ENCODE assay signal across 8 cellular contexts in the genomic region with DNA sequence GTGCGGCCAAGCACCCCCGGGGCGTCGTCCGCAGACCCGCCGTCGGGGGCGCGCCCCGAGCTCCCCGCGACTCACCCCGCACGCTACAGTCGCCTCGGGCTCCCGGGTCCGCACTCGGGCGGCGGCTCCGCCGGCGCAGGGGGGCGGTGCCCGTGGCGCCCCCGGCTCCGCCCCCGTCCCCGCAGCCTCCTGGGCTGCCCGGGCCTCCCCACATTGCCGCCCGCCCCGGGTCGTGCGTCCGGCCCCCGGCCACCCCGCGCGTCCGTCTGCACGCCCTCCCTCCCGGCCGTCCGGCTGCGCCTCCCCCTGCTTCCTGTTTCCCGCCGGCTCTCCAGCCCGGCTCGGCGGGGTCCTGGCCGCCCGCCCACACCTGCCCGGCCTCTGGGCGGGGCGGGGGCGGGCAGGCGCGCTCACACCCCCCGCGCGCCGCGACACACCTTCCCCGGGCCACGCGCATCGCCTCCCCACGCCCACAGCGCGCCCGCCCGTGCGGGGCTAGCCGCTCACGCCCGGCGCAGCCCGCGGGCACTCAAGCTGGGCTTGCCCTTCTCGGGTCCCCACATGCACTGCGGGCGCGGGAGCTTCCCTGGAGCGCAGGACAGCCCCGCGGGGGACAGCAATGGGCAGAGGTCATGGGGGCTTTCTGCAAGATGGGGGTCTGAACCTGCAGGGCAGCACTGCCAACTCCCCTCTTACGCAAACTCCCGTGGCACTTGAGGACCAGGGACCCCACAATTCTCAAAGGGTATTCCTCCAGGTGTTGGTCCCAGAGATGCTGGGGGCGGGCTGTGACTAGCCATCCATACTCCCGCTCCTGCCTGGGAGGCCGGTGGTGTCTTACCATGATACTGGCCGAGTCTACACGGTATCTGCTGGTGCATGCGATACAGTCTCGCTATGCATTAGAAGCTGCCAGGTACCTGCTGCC. TPM values are rescaled to one million over a fixed set of nuclear protein-coding genes. Genes with fewer than 3 reads are reported as not detected.
A peak's percentile ranks its signal among the peaks of the same experiment; 100 is the strongest.
DNase-seq lines count a peak whose midpoint lies in the region; ATAC-seq and TF ChIP-seq lines count a peak whose summit lies in the region.

CARD10 (minus strand) TSS at position 148 of the 928 bp plus-strand sequence. CDS start 215 bp downstream, outside the sequence.

- ATAC-seq in GM23338: peak; percentile 69
- peak; percentile 76 to 78 for ATAC-seq in activated T-cell treated with anti-CD3 and anti-CD28 coated beads, Interleukin-2, amount 50 U/mL, for 72 hours (replicated peaks in 1 of 2)
- peak in 2 of 4 donors; percentile 13 to 34 for ATAC-seq in psoas muscle
- ATAC-seq in GM21786 (IDR thresholded peaks at IDR 0.05; ENCODE audit: unreplicated experiment): no peak
- no peak for ATAC-seq in HG02852 (IDR thresholded peaks at IDR 0.05; ENCODE audit: unreplicated experiment)
- ATAC-seq in HG03175 (IDR thresholded peaks at IDR 0.05; ENCODE audit: unreplicated experiment): no peak

- H3F3A ChIP-seq in GM23338 (replicated peaks; ENCODE audit: low read depth): peaks cover 4% of the 10 kb centered on the region; the same call in 1 of the 2 replicates

- H3K4me1 ChIP-seq in GM23338 (ENCODE audit: insufficient read depth) (peaks cover 9% of the 10 kb centered on the region; the same call in 1 of the 2 replicates), psoas muscle (no peaks in the 10 kb centered on the region)

- H3K27ac ChIP-seq in 22Rv1 (peak within 1 kb of the TSS; percentile 67), GM23338 (ENCODE audit: low read depth) (no peak within 1 kb of the TSS), psoas muscle (peak within 1 kb of the TSS; percentile 50)

- H3K27me3 ChIP-seq in GM23338 (ENCODE audit: insufficient read depth) (peaks cover 32% of the 10 kb centered on the region), psoas muscle (ENCODE audit: insufficient read depth in 3 of 3, low read length in 2 of 3) (peaks cover 0 to 75% (median 13%) of the 10 kb centered on the region in 3 donors)

- no peaks in the 10 kb centered on the region for H3K9me2 ChIP-seq in GM23338 (ENCODE audit: insufficient read depth)

- H3K27ac Mint-ChIP-seq in GM23338: no peak within 1 kb of the TSS
- no peak within 1 kb of the TSS for H3K27ac Mint-ChIP-seq in activated T-cell treated with anti-CD3 and anti-CD28 coated beads, Interleukin-2, amount 50 U/mL, for 72 hours
- no peak within 1 kb of the TSS for H3K27ac Mint-ChIP-seq in glutamatergic neuron (ENCODE audit: unreplicated experiment)

- H2AFZ ChIP-seq in GM23338: peak within 1 kb of the TSS; percentile 96

- peak within 1 kb of the TSS; percentile 69 for H3K4me3 ChIP-seq in GM23338
- peak within 1 kb of the TSS; percentile 66 for H3K4me3 ChIP-seq in psoas muscle

- intact Hi-C loops in psoas muscle (cut with DNase I): no loop called here

- TF ChIP-seq CTCF in 22Rv1 (IDR thresholded peaks at IDR 0.05) (no peak), GM23338 (conservative IDR thresholded peaks at IDR 0.05; ENCODE audit: low read depth in 2 of 2) (no peak), glutamatergic neuron (IDR thresholded peaks at IDR 0.05; ENCODE audit: partially characterized antibody, unreplicated experiment) (no peak), psoas muscle (IDR thresholded peaks at IDR 0.05) (no peak)

- WGBS in psoas muscle, 3 donors: 4 to 10% (median 7%) methylated on average over 43 to 99 of the region's 99 CpGs

- H3K4me3 Mint-ChIP-seq in GM23338: peak within 1 kb of the TSS; percentile 78
- H3K4me3 Mint-ChIP-seq in activated T-cell treated with anti-CD3 and anti-CD28 coated beads, Interleukin-2, amount 50 U/mL, for 72 hours: peak within 1 kb of the TSS; percentile 74 to 80
- H3K4me3 Mint-ChIP-seq in glutamatergic neuron (ENCODE audit: unreplicated experiment): peak within 1 kb of the TSS; percentile 87

- H3K36me3 Mint-ChIP-seq in GM23338 (ENCODE audit: low read depth) (peaks cover 8% of the 10 kb centered on the region; the same call in 2 of the 3 replicates), glutamatergic neuron (ENCODE audit: unreplicated experiment) (no peaks in the 10 kb centered on the region)
- peaks cover 0 to 2% of the 10 kb centered on the region in 2 donors for H3K36me3 Mint-ChIP-seq in activated T-cell treated with anti-CD3 and anti-CD28 coated beads, Interleukin-2, amount 50 U/mL, for 72 hours (ENCODE audit: insufficient read depth in 2 of 2)

- H3K9me3 Mint-ChIP-seq in GM23338: peaks cover 6% of the 10 kb centered on the region; the same call in 2 of the 3 replicates
- H3K9me3 Mint-ChIP-seq in activated T-cell treated with anti-CD3 and anti-CD28 coated beads, Interleukin-2, amount 50 U/mL, for 72 hours: no peaks in the 10 kb centered on the region
- peaks cover 10% of the 10 kb centered on the region for H3K9me3 Mint-ChIP-seq in glutamatergic neuron (ENCODE audit: unreplicated experiment)

- peak within 1 kb of the TSS; percentile 84 for H3K4me2 ChIP-seq in GM23338

- peaks cover 14% of the 10 kb centered on the region for H3K4me1 Mint-ChIP-seq in GM23338
- H3K4me1 Mint-ChIP-seq in activated T-cell treated with anti-CD3 and anti-CD28 coated beads, Interleukin-2, amount 50 U/mL, for 72 hours (ENCODE audit: low read depth): no peaks in the 10 kb centered on the region
- H3K4me1 Mint-ChIP-seq in glutamatergic neuron (ENCODE audit: low read depth, unreplicated experiment): peaks cover 2% of the 10 kb centered on the region

- H4K20me1 ChIP-seq in GM23338 (replicated peaks; ENCODE audit: insufficient read depth): no peaks in the 10 kb centered on the region

- DNase-seq in GM23338 (ENCODE audit: low spot score): peak; percentile 67
- peak; percentile 15 to 30 for DNase-seq in activated T-cell treated with anti-CD3 and anti-CD28 coated beads, Interleukin-2, amount 50 U/mL, for 72 hours
- DNase-seq in glutamatergic neuron: no peak
- no peak for DNase-seq in psoas muscle

- no peaks in the 10 kb centered on the region for H3K79me2 ChIP-seq in GM23338 (replicated peaks; ENCODE audit: insufficient read depth)

- H3K36me3 ChIP-seq in GM23338 (ENCODE audit: insufficient read depth): no peaks in the 10 kb centered on the region
- no peaks in the 10 kb centered on the region for H3K36me3 ChIP-seq in psoas muscle (ENCODE audit: insufficient read depth in 1 of 2, low read depth in 1 of 2)

- no peaks in the 10 kb centered on the region for H3K9me3 ChIP-seq in psoas muscle

- H3K27me3 Mint-ChIP-seq in GM23338 (ENCODE audit: insufficient read depth, low read depth, poor library complexity) (peaks cover 21% of the 10 kb centered on the region), glutamatergic neuron (ENCODE audit: unreplicated experiment) (peaks cover 17% of the 10 kb centered on the region)
- H3K27me3 Mint-ChIP-seq in activated T-cell treated with anti-CD3 and anti-CD28 coated beads, Interleukin-2, amount 50 U/mL, for 72 hours (ENCODE audit: low read depth): peaks cover 50% of the 10 kb centered on the region

TF ChIP-seq in GM23338, 12 proteins besides CTCF, POLR2A, EP300 and RAD21:
- 0 out of 2 replicates have a peak, but pooled peaks have one; percentile 28 for TF ChIP-seq POLR2AphosphoS5 (IDR thresholded peaks at IDR 0.05; ENCODE audit: low read depth)
- TF ChIP-seq, protein P1, sequence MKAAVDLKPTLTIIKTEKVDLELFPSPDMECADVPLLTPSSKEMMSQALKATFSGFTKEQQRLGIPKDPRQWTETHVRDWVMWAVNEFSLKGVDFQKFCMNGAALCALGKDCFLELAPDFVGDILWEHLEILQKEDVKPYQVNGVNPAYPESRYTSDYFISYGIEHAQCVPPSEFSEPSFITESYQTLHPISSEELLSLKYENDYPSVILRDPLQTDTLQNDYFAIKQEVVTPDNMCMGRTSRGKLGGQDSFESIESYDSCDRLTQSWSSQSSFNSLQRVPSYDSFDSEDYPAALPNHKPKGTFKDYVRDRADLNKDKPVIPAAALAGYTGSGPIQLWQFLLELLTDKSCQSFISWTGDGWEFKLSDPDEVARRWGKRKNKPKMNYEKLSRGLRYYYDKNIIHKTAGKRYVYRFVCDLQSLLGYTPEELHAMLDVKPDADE (IDR thresholded peaks at IDR 0.05): no peak; the same call in 1 of the 2 replicates

RNA-seq across cellular contexts. Expression of gene CARD10, which starts in this region (rescaled TPM):
- total RNA-seq in GM23338 (2014; rRNA removed; shearing (Covaris generic)): 17.0 and 17.2 TPM in 2 replicates
- polyA plus RNA-seq in GM23338 (2016; fragmentation: Nextera tagmentation; extraction: Ambion mirVana) (5.4 and 5.8 TPM in 2 replicates), psoas muscle (1 to 10 TPM; 2.9 to 6.9 (median 4.1) TPM)
- total RNA-seq in activated T-cell treated with anti-CD3 and anti-CD28 coated beads, Interleukin-2, amount 50 U/mL, for 72 hours: under 1 TPM in 1 of 2 donors, not detected in 1; 0.25 TPM
- total RNA-seq in glutamatergic neuron (ENCODE audit: unreplicated experiment) (2.7 TPM), psoas muscle (1 to 10 TPM; 3.8 to 8.0 (median 4.5) TPM)

Comparison
In these comparisons a context has a peak if more than half of its experiments do, and no peak if none do; other contexts are left out.
1. Peak in DNase-seq and ATAC-seq in activated T-cell treated with anti-CD3 and anti-CD28 coated beads, Interleukin-2, amount 50 U/mL, for 72 hours; RNA of the gene not detected or under 1 TPM.